Comparison of ENCODE assay signal across 11 cellular contexts in genomic region chr18:49206717-49207116, GRCh38.
DNase-seq lines count a peak whose midpoint lies in the region; ATAC-seq and TF ChIP-seq lines count a peak whose summit lies in the region.
"Had no signal": no experiment of that assay in that cellular context is flagged by ENCODE, and none has a peak within 500 bp of the region (broad histone marks: within the 10 kb centered on the region; RNA-seq: fewer than 3 reads in every experiment).

No MANE protein-coding gene starts in this region.

- peak overlapping the region; percentile 49 for H3K27ac ChIP-seq in PC-3 (ENCODE audit: low read length)
- H3K27ac ChIP-seq in epithelial cell of prostate, result peak overlapping the region; percentile 67
- H3K27ac ChIP-seq: C4-2B, skin epidermis had no signal

- H3K36me3 Mint-ChIP-seq in activated naive CD8-positive, alpha-beta T cell treated with anti-CD3 and anti-CD28 coated beads, Interleukin-2, amount 10 ng/mL, durations not matched to agents 7 days and 5 days, result peaks cover 13% of the 10 kb centered on the region
- peaks cover 15% of the 10 kb centered on the region for H3K36me3 Mint-ChIP-seq in activated naive CD8-positive, alpha-beta T cell treated with anti-CD3 and anti-CD28 coated beads for 36 hours
- H3K36me3 Mint-ChIP-seq in stimulated activated naive B cell treated with anti-CD40 and anti-IgM and Interleukin-4, amounts not matched to agents 10 μg/mL and 1 μg/mL and 100 μg/mL, for 72 hours, result peaks cover 10 to 18% of the 10 kb centered on the region in 2 donors

- H3K4me1 ChIP-seq in PC-3 (ENCODE audit: insufficient read depth, low read length), result peaks cover 13% of the 10 kb centered on the region

- BruUV-seq in PC-3 (replicated peaks; lab: Mats Ljungman, UMichigan), result no TSS peak

- H2AFZ ChIP-seq in PC-3 (ENCODE audit: low read length), result peak overlapping the region; percentile 22

- H3K27ac Mint-ChIP-seq in activated naive CD8-positive, alpha-beta T cell treated with anti-CD3 and anti-CD28 coated beads, Interleukin-2, amount 10 ng/mL, durations not matched to agents 7 days and 5 days, result peak overlapping the region; percentile 48
- no peak overlapping the region for H3K27ac Mint-ChIP-seq in activated naive CD8-positive, alpha-beta T cell treated with anti-CD3 and anti-CD28 coated beads for 36 hours
- H3K27ac Mint-ChIP-seq in stimulated activated naive B cell treated with anti-CD40 and anti-IgM and Interleukin-4, amounts not matched to agents 10 μg/mL and 1 μg/mL and 100 μg/mL, for 72 hours, result peak overlapping the region; percentile 16

- H3K9ac ChIP-seq in PC-3 (ENCODE audit: low read length), result no peak overlapping the region

- POLR2A ChIA-PET in activated naive CD8-positive, alpha-beta T cell treated with anti-CD3 and anti-CD28 coated beads, Interleukin-2, amount 10 ng/mL, durations not matched to agents 7 days and 5 days (lab: Charles Lee), result no interaction called here
- POLR2A ChIA-PET in PC-3 (lab: Charles Lee; ENCODE audit: unreplicated experiment), result no interaction called here

- H3K4me1 Mint-ChIP-seq in activated naive CD8-positive, alpha-beta T cell treated with anti-CD3 and anti-CD28 coated beads, Interleukin-2, amount 10 ng/mL, durations not matched to agents 7 days and 5 days, result peaks cover 25% of the 10 kb centered on the region
- H3K4me1 Mint-ChIP-seq in activated naive CD8-positive, alpha-beta T cell treated with anti-CD3 and anti-CD28 coated beads for 36 hours, result peaks cover 14% of the 10 kb centered on the region
- peaks cover 8 to 11% of the 10 kb centered on the region in 2 donors for H3K4me1 Mint-ChIP-seq in stimulated activated naive B cell treated with anti-CD40 and anti-IgM and Interleukin-4, amounts not matched to agents 10 μg/mL and 1 μg/mL and 100 μg/mL, for 72 hours

- peak overlapping the region; percentile 61 for H3K4me2 ChIP-seq in PC-3 (ENCODE audit: low read length)

- intact Hi-C loops in PC-3 (cut with micrococcal nuclease), result no loop called here

- no peaks in the 10 kb centered on the region for H3K27me3 ChIP-seq in PC-3 (ENCODE audit: low read length)

- no peaks in the 10 kb centered on the region for H3K79me2 ChIP-seq in PC-3 (ENCODE audit: low read length)

- peak; percentile 24; the same call in 1 of the 2 replicates for TF ChIP-seq CTCF in PC-3 (conservative IDR thresholded peaks at IDR 0.05; ENCODE audit: low read depth, low read length)

- CTCF ChIA-PET in PC-3 (lab: Charles Lee), result interaction anchor here (0.9 to 1.0 kb wide), 2 partner anchors 29 to 357 kb away, joined by 3 read pairs; no protein-coding TSS in a partner anchor

- ATAC-seq in activated naive CD8-positive, alpha-beta T cell treated with anti-CD3 and anti-CD28 coated beads, Interleukin-2, amount 10 ng/mL, durations not matched to agents 7 days and 5 days (ENCODE audit: low read depth), result peak; percentile 97
- ATAC-seq in PC-3 (no peak; the same call in 1 of the 2 replicates), GM19463 (IDR thresholded peaks at IDR 0.05; ENCODE audit: unreplicated experiment) (no peak)
- peak; percentile 58 to 69 for ATAC-seq in stimulated activated naive B cell treated with anti-CD40 and anti-IgM and Interleukin-4, amounts not matched to agents 10 μg/mL and 1 μg/mL and 100 μg/mL, for 72 hours (replicated peaks)

- no peaks in the 10 kb centered on the region for H3K9me2 ChIP-seq in PC-3 (replicated peaks; ENCODE audit: low read length)

- no peaks in the 10 kb centered on the region for H3K9me3 Mint-ChIP-seq in activated naive CD8-positive, alpha-beta T cell treated with anti-CD3 and anti-CD28 coated beads, Interleukin-2, amount 10 ng/mL, durations not matched to agents 7 days and 5 days
- H3K9me3 Mint-ChIP-seq in activated naive CD8-positive, alpha-beta T cell treated with anti-CD3 and anti-CD28 coated beads for 36 hours, result no peaks in the 10 kb centered on the region
- no peaks in the 10 kb centered on the region for H3K9me3 Mint-ChIP-seq in stimulated activated naive B cell treated with anti-CD40 and anti-IgM and Interleukin-4, amounts not matched to agents 10 μg/mL and 1 μg/mL and 100 μg/mL, for 72 hours

- H3K4me3 ChIP-seq in PC-3 (ENCODE audit: low read length), result peak overlapping the region; percentile 32; the same call in 1 of the 2 replicates
- H3K4me3 ChIP-seq: skin epidermis had no signal

- DNase-seq in activated naive CD8-positive, alpha-beta T cell treated with anti-CD3 and anti-CD28 coated beads, Interleukin-2, amount 10 ng/mL, durations not matched to agents 7 days and 5 days, result no peak
- no peak for DNase-seq in activated naive CD8-positive, alpha-beta T cell treated with anti-CD3 and anti-CD28 coated beads for 36 hours
- DNase-seq in PC-3, result no peak
- DNase-seq in epithelial cell of prostate (ENCODE audit: low read depth, low spot score), result no peak
- no peak for DNase-seq in stimulated activated naive B cell treated with anti-CD40 and anti-IgM and Interleukin-4, amounts not matched to agents 10 μg/mL and 1 μg/mL and 100 μg/mL, for 72 hours
- no peak for DNase-seq in SW 1271 (lab: John Stamatoyannopoulos, UW)
- no peak for DNase-seq in GM19240 (ENCODE audit: insufficient read length, low spot score)
- DNase-seq: NCI-H1436 had no signal

- H3F3A ChIP-seq in PC-3 (ENCODE audit: low read length, unreplicated experiment), result no peaks in the 10 kb centered on the region

- no peaks in the 10 kb centered on the region for H3K9me3 ChIP-seq in PC-3 (ENCODE audit: low read length)

- no peaks in the 10 kb centered on the region for H3K36me3 ChIP-seq in PC-3 (ENCODE audit: low read depth, low read length)

- no peaks in the 10 kb centered on the region for H3K27me3 Mint-ChIP-seq in activated naive CD8-positive, alpha-beta T cell treated with anti-CD3 and anti-CD28 coated beads, Interleukin-2, amount 10 ng/mL, durations not matched to agents 7 days and 5 days
- H3K27me3 Mint-ChIP-seq in activated naive CD8-positive, alpha-beta T cell treated with anti-CD3 and anti-CD28 coated beads for 36 hours, result no peaks in the 10 kb centered on the region
- no peaks in the 10 kb centered on the region for H3K27me3 Mint-ChIP-seq in stimulated activated naive B cell treated with anti-CD40 and anti-IgM and Interleukin-4, amounts not matched to agents 10 μg/mL and 1 μg/mL and 100 μg/mL, for 72 hours

- peak overlapping the region; percentile 75 for H3K4me3 Mint-ChIP-seq in activated naive CD8-positive, alpha-beta T cell treated with anti-CD3 and anti-CD28 coated beads, Interleukin-2, amount 10 ng/mL, durations not matched to agents 7 days and 5 days
- H3K4me3 Mint-ChIP-seq in activated naive CD8-positive, alpha-beta T cell treated with anti-CD3 and anti-CD28 coated beads for 36 hours, result no peak overlapping the region
- no peak overlapping the region for H3K4me3 Mint-ChIP-seq in stimulated activated naive B cell treated with anti-CD40 and anti-IgM and Interleukin-4, amounts not matched to agents 10 μg/mL and 1 μg/mL and 100 μg/mL, for 72 hours

- H4K20me1 ChIP-seq in PC-3 (ENCODE audit: low read length), result no peaks in the 10 kb centered on the region

Comparison
In these comparisons a context has a peak if more than half of its experiments do, and no peak if none do; other contexts are left out.
1. ATAC-seq: peak in activated naive CD8-positive, alpha-beta T cell treated with anti-CD3 and anti-CD28 coated beads, Interleukin-2, amount 10 ng/mL, durations not matched to agents 7 days and 5 days (single experiment) and stimulated activated naive B cell treated with anti-CD40 and anti-IgM and Interleukin-4, amounts not matched to agents 10 μg/mL and 1 μg/mL and 100 μg/mL, for 72 hours (2 of 2); none in PC-3 (single experiment) and GM19463 (single experiment).